ENCODE assay signal across 10 cellular contexts in the genomic region with DNA sequence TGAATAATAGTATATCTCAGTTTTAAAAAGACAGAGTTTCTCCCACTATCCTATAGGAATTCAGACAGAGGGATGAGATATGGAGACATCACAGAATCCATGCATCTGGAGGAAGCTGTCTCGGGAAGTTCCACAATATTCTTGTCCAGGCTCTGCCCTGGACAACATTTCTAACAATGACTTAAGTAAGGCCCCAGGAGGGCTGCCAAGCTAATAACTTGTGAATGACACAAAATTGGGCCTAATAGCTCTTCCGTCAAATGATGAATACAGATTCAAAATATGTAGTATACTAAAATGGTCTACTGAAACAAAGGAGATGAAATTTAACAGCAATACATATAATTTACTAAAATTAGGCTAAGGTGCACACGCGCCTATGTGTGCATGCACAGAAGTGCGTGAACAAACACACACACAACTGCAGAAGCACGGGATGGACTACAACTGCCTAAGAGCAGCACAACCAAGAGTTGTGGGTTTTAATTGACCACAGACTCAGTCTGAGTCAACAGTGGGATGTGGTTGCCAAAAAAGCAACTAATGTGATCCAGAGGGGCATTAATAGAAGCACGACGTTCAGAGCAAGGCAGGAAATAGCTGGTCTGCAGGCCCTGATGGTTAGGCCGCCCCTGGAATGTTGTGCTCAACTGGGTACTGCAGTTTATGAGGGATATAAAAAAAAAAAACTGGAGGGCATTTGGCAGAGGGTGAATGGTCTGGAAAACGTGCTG. TPM values are rescaled to one million over a fixed set of nuclear protein-coding genes. Genes with fewer than 3 reads are reported as not detected.
DNase-seq lines count a peak whose midpoint lies in the region; ATAC-seq and TF ChIP-seq lines count a peak whose summit lies in the region.
"Had no signal": no experiment of that assay in that cellular context is flagged by ENCODE, and none has a peak within 500 bp of the region (broad histone marks: within the 10 kb centered on the region; RNA-seq: fewer than 3 reads in every experiment).

No MANE protein-coding gene starts in this region.

- peaks cover 62% of the 10 kb centered on the region for H3K4me1 Mint-ChIP-seq in CD14-positive monocyte
- peaks cover 2 to 5% of the 10 kb centered on the region in 2 donors for H3K4me1 Mint-ChIP-seq in effector memory CD8-positive, alpha-beta T cell (ENCODE audit: low read depth in 2 of 2)

- H3K9me3 ChIP-seq in mucosa of descending colon = no peaks in the 10 kb centered on the region
- no peaks in the 10 kb centered on the region for H3K9me3 ChIP-seq in upper lobe of right lung

- ATAC-seq in mucosa of descending colon = peak; percentile 54
- no peak for ATAC-seq in effector memory CD8-positive, alpha-beta T cell (replicated peaks)
- no peak for ATAC-seq in upper lobe of right lung

- peak; percentile 49 for DNase-seq in CD14-positive monocyte (ENCODE audit: low spot score)
- peak; percentile 57 to 62 for DNase-seq in Kasumi-1 (lab: John Stamatoyannopoulos, UW)
- peak in 1 of 3 donors; percentile 16 for DNase-seq in mucosa of descending colon
- DNase-seq in effector memory CD8-positive, alpha-beta T cell = no peak
- DNase-seq in NCI-H1092 (lab: John Stamatoyannopoulos, UW) = no peak
- no peak for DNase-seq in upper lobe of right lung
- no peak for DNase-seq in activated T-cell treated with anti-CD3 and anti-CD28 coated beads, Interleukin-2, amount 50 U/mL, for 48 hours
- DNase-seq: NCI-H2081 had no signal

- peak overlapping the region; percentile 28 for H3K27ac ChIP-seq in VCaP
- H3K27ac ChIP-seq in upper lobe of right lung = no peak overlapping the region

- H3K36me3 ChIP-seq in mucosa of descending colon (ENCODE audit: low read depth) (no peaks in the 10 kb centered on the region), upper lobe of right lung (no peaks in the 10 kb centered on the region)

- peak overlapping the region; percentile 25 to 76 for H3K4me3 Mint-ChIP-seq in CD14-positive monocyte
- H3K4me3 Mint-ChIP-seq in effector memory CD8-positive, alpha-beta T cell = no peak overlapping the region
- H3K4me3 Mint-ChIP-seq: neural crest cell had no signal

- H3K4me1 ChIP-seq in mucosa of descending colon (ENCODE audit: low read depth) = peaks cover 6% of the 10 kb centered on the region
- no peaks in the 10 kb centered on the region for H3K4me1 ChIP-seq in upper lobe of right lung

- H3K27ac Mint-ChIP-seq in CD14-positive monocyte = peak overlapping the region; percentile 64 to 91 (median 86)
- no peak overlapping the region for H3K27ac Mint-ChIP-seq in effector memory CD8-positive, alpha-beta T cell

- intact Hi-C loops in CD14-positive monocyte (cut with micrococcal nuclease) (no loop called here), mucosa of descending colon (cut with DNase I, micrococcal nuclease) (no loop called here), upper lobe of right lung (cut with DNase I) (no loop called here)

- peaks cover 0 to 8% (median 3%) of the 10 kb centered on the region in 7 donors for H3K9me3 Mint-ChIP-seq in CD14-positive monocyte
- H3K9me3 Mint-ChIP-seq in effector memory CD8-positive, alpha-beta T cell = no peaks in the 10 kb centered on the region

- H3K4me3 ChIP-seq in mucosa of descending colon (no peak overlapping the region), upper lobe of right lung (no peak overlapping the region)

- H3K27me3 Mint-ChIP-seq in CD14-positive monocyte (ENCODE audit: low read depth in 3 of 3) = peaks cover 0 to 4% (median 0%) of the 10 kb centered on the region in 3 donors
- H3K27me3 Mint-ChIP-seq in effector memory CD8-positive, alpha-beta T cell = peaks cover 28 to 32% of the 10 kb centered on the region in 2 donors

- peaks cover 0 to 3% of the 10 kb centered on the region in 2 donors for H3K36me3 Mint-ChIP-seq in CD14-positive monocyte
- H3K36me3 Mint-ChIP-seq in effector memory CD8-positive, alpha-beta T cell (ENCODE audit: insufficient read depth) = no peaks in the 10 kb centered on the region

- TF ChIP-seq CTCF in CD14-positive monocyte (IDR thresholded peaks at IDR 0.05) (no peak), VCaP (conservative IDR thresholded peaks at IDR 0.05) (no peak), mucosa of descending colon (IDR thresholded peaks at IDR 0.05) (no peak), upper lobe of right lung (IDR thresholded peaks at IDR 0.05) (no peak)

- H3K27me3 ChIP-seq in upper lobe of right lung = no peaks in the 10 kb centered on the region

RNA-seq across cellular contexts. Expression of gene HS3ST2, which starts 26.3 kb away (rescaled TPM):
- not detected for polyA plus RNA-seq in CD14-positive monocyte
- total RNA-seq in mucosa of descending colon (1 to 10 TPM in 1 of 3 donors, under 1 TPM in 2; 0.20 to 1.6 (median 0.24) TPM), upper lobe of right lung (9.6 TPM)
- total RNA-seq: neural crest cell had no signal

Comparison
In these comparisons a context has a peak if more than half of its experiments do, and no peak if none do; other contexts are left out.
1. DNase-seq: peak in CD14-positive monocyte (single experiment) and Kasumi-1 (2 of 2); none in effector memory CD8-positive, alpha-beta T cell (0 of 3), NCI-H1092 (single experiment), upper lobe of right lung (single experiment) and activated T-cell treated with anti-CD3 and anti-CD28 coated beads, Interleukin-2, amount 50 U/mL, for 48 hours (0 of 2).
2. H3K27ac Mint-ChIP-seq: peak in CD14-positive monocyte (7 of 7); none in effector memory CD8-positive, alpha-beta T cell (0 of 2).
3. H3K4me3 Mint-ChIP-seq: peak in CD14-positive monocyte (2 of 2); none in effector memory CD8-positive, alpha-beta T cell (0 of 2).